ENCODE assay signal across 1 cellular context in genomic region chr20:40687384-40688128, GRCh38.
A peak's percentile ranks its signal among the peaks of the same experiment; 100 is the strongest.
TF ChIP-seq lines count a peak whose summit lies in the region.

No MANE protein-coding gene starts in this region.

TF ChIP-seq in HepG2, 621 proteins besides CTCF, POLR2A, EP300 and RAD21 (continued from another document and continues in another):
- TF ChIP-seq HNF1B (CRISPR knock-in tag; IDR thresholded peaks at IDR 0.05), result no peak
- 0 out of 2 replicates have a peak, but pooled peaks have one; percentile 31 for TF ChIP-seq ZNF691 (CRISPR knock-in tag; IDR thresholded peaks at IDR 0.05; ENCODE audit: borderline replicate concordance, low read depth)
- TF ChIP-seq DNMT3B (CRISPR knock-in tag; conservative IDR thresholded peaks at IDR 0.05), result no peak
- peak; percentile 50; the same call in 1 of the 2 replicates for TF ChIP-seq PATZ1 (CRISPR knock-in tag; IDR thresholded peaks at IDR 0.05)
- TF ChIP-seq IKZF4 (CRISPR knock-in tag; IDR thresholded peaks at IDR 0.05; ENCODE audit: borderline replicate concordance, low read depth, not compliant biosample characterization), result no peak
- TF ChIP-seq SMAD9 (CRISPR knock-in tag; IDR thresholded peaks at IDR 0.05), result no peak
- peak; percentile 58; the same call in 1 of the 2 replicates for TF ChIP-seq ZNF782 (CRISPR knock-in tag; IDR thresholded peaks at IDR 0.05; ENCODE audit: borderline replicate concordance)
- TF ChIP-seq HNRNPLL (IDR thresholded peaks at IDR 0.05; ENCODE audit: low read depth, low read length, poor library complexity, severe bottlenecking), result peak; percentile 68
- no peak for TF ChIP-seq ZHX1 (CRISPR knock-in tag; IDR thresholded peaks at IDR 0.05; ENCODE audit: low read depth)
- no peak for TF ChIP-seq THAP7 (CRISPR knock-in tag; IDR thresholded peaks at IDR 0.05)
- TF ChIP-seq ZNF879 (CRISPR knock-in tag; IDR thresholded peaks at IDR 0.05), result no peak
- no peak for TF ChIP-seq MLXIP (CRISPR knock-in tag; IDR thresholded peaks at IDR 0.05; ENCODE audit: borderline replicate concordance)
- 0 out of 2 replicates have a peak, but pooled peaks have one; percentile 31 for TF ChIP-seq EZH2 (conservative IDR thresholded peaks at IDR 0.05; ENCODE audit: low read depth, low read length)
- TF ChIP-seq IKZF1 (IDR thresholded peaks at IDR 0.05), result no peak
- TF ChIP-seq RERE (CRISPR knock-in tag; IDR thresholded peaks at IDR 0.05; ENCODE audit: low read depth), result no peak
- no peak for TF ChIP-seq CCAR2 (optimal IDR thresholded peaks at IDR 0.05; ENCODE audit: low read depth, low read length)
- TF ChIP-seq FUBP1 (CRISPR knock-in tag; IDR thresholded peaks at IDR 0.05; ENCODE audit: borderline replicate concordance), result no peak
- no peak for TF ChIP-seq SMARCC2 (IDR thresholded peaks at IDR 0.05)
- TF ChIP-seq MYPOP (CRISPR knock-in tag; IDR thresholded peaks at IDR 0.05), result peak; percentile 25; the same call in 1 of the 2 replicates
- peak; percentile 12 for TF ChIP-seq AGO2 (optimal IDR thresholded peaks at IDR 0.05; ENCODE audit: low read depth, low read length)
- 0 out of 2 replicates have a peak, but pooled peaks have one; percentile 45 for TF ChIP-seq ZNF276 (CRISPR knock-in tag; IDR thresholded peaks at IDR 0.05; ENCODE audit: low read depth)
- no peak for TF ChIP-seq PHF21A (CRISPR knock-in tag; IDR thresholded peaks at IDR 0.05)
- TF ChIP-seq MAZ (IDR thresholded peaks at IDR 0.05; ENCODE audit: borderline replicate concordance, low read depth, low read length), result no peak
- no peak for TF ChIP-seq MAZ (CRISPR knock-in tag; IDR thresholded peaks at IDR 0.05; ENCODE audit: low read depth)
- TF ChIP-seq RNF219 (CRISPR knock-in tag; IDR thresholded peaks at IDR 0.05), result no peak
- TF ChIP-seq MED1 (CRISPR knock-in tag; IDR thresholded peaks at IDR 0.05), result no peak
- no peak for TF ChIP-seq REPIN1 (CRISPR knock-in tag; IDR thresholded peaks at IDR 0.05; ENCODE audit: borderline replicate concordance, low read depth)
- no peak for TF ChIP-seq ZC3H4 (CRISPR knock-in tag; IDR thresholded peaks at IDR 0.05; ENCODE audit: borderline replicate concordance)
- TF ChIP-seq BHLHE40 (IDR thresholded peaks at IDR 0.05; ENCODE audit: low read length), result no peak
